8 cellular contexts compared by ENCODE assay signal in genomic region chr22:49960159-49960966, GRCh38. TPM values are rescaled to one million over a fixed set of nuclear protein-coding genes. Genes with fewer than 3 reads are reported as not detected.
DNase-seq lines count a peak whose midpoint lies in the region; ATAC-seq, FAIRE-seq and TF ChIP-seq lines count a peak whose summit lies in the region.

Gene PIM3 (plus strand): TSS chr22:49960772. CDS start chr22:49960948, 176 bp downstream.

- H3K4me3 ChIP-seq in adipocyte (ENCODE audit: low read length) (peak within 1 kb of the TSS; percentile 82), cardiac muscle cell (peak within 1 kb of the TSS; percentile 93), parathyroid adenoma (ENCODE audit: low read depth, low read length) (peak within 1 kb of the TSS; percentile 89), tibial artery (peak within 1 kb of the TSS; percentile 81 to 85)

- peak; percentile 82 for TF ChIP-seq POLR2A in GM12891 (IDR thresholded peaks at IDR 0.05; ENCODE audit: low read depth, low read length)

- H3K79me2 ChIP-seq in parathyroid adenoma = no peaks in the 10 kb centered on the region

- intact Hi-C loops in tibial artery (cut with DNase I; ENCODE audit: low total_unique reads) = loop anchor here (10.0 kb wide), 1 partner anchor 344 kb away; the partner anchor contains the start of gene PLXNB2

- no peaks in the 10 kb centered on the region for H3K9me3 ChIP-seq in adipocyte (ENCODE audit: control insufficient read depth, low read length)
- no peaks in the 10 kb centered on the region for H3K9me3 ChIP-seq in cardiac muscle cell (ENCODE audit: low read depth)
- no peaks in the 10 kb centered on the region for H3K9me3 ChIP-seq in parathyroid adenoma (ENCODE audit: control insufficient read depth, low read length)
- H3K9me3 ChIP-seq in tibial artery = no peaks in the 10 kb centered on the region

- peaks cover 25% of the 10 kb centered on the region for H3K36me3 ChIP-seq in adipocyte (ENCODE audit: control insufficient read depth, insufficient read depth, low read length, severe bottlenecking)
- H3K36me3 ChIP-seq in cardiac muscle cell = peaks cover 11% of the 10 kb centered on the region
- H3K36me3 ChIP-seq in parathyroid adenoma (ENCODE audit: control insufficient read depth, insufficient read depth, low read length) = no peaks in the 10 kb centered on the region
- peaks cover 17 to 35% (median 35%) of the 10 kb centered on the region in 3 donors for H3K36me3 ChIP-seq in tibial artery

- TF ChIP-seq CTCF in cardiac muscle cell (IDR thresholded peaks at IDR 0.05; ENCODE audit: low read depth, low read length) (no peak), parathyroid adenoma (IDR thresholded peaks at IDR 0.05) (no peak), tibial artery (IDR thresholded peaks at IDR 0.05) (no peak)

- DNase-seq in GM12891 (ENCODE audit: insufficient read length, low spot score) (peak; percentile 100), NCI-H1417 treated with DMSO at 0.1 percent for 48 hours (lab: John Stamatoyannopoulos, UW) (peak; percentile 40), T follicular helper cell (ENCODE audit: low read depth) (peak; percentile 80), adipocyte (ENCODE audit: low read depth) (peak; percentile 97), cardiac muscle cell (ENCODE audit: low read depth in 1 of 2, low spot score in 1 of 2) (peak; percentile 97 to 98), tibial artery (peak; percentile 93 to 97)

- H3K27ac ChIP-seq in cardiac muscle cell = peak within 1 kb of the TSS; percentile 99
- H3K27ac ChIP-seq in parathyroid adenoma = peak within 1 kb of the TSS; percentile 61
- peak within 1 kb of the TSS; percentile 88 to 89 for H3K27ac ChIP-seq in tibial artery

- H3K4me2 ChIP-seq in parathyroid adenoma (ENCODE audit: low read length) = peak within 1 kb of the TSS; percentile 84

- H3K27me3 ChIP-seq in adipocyte (replicated peaks; ENCODE audit: control insufficient read depth, insufficient read depth, low read length) (no peaks in the 10 kb centered on the region), cardiac muscle cell (no peaks in the 10 kb centered on the region), parathyroid adenoma (ENCODE audit: control insufficient read depth, insufficient read depth, low read length) (no peaks in the 10 kb centered on the region), tibial artery (no peaks in the 10 kb centered on the region)

- H3K9ac ChIP-seq in adipocyte (ENCODE audit: low read length) (peak within 1 kb of the TSS; percentile 93), parathyroid adenoma (no peak within 1 kb of the TSS)

- FAIRE-seq in GM12891 (lab: Jason Lieb, UNC) = peak; percentile 98

- peak within 1 kb of the TSS; percentile 74 for H2AFZ ChIP-seq in parathyroid adenoma

- ATAC-seq in HG02763 (IDR thresholded peaks at IDR 0.05; ENCODE audit: unreplicated experiment) = peak; percentile 56

- H3K4me1 ChIP-seq in adipocyte (ENCODE audit: control insufficient read depth, insufficient read depth, low read length) (peaks cover 59% of the 10 kb centered on the region), cardiac muscle cell (ENCODE audit: low read depth) (peaks cover 10% of the 10 kb centered on the region), parathyroid adenoma (no peaks in the 10 kb centered on the region), tibial artery (peaks cover 0 to 58% (median 29%) of the 10 kb centered on the region in 4 donors)

TF ChIP-seq in GM12891, 5 proteins besides CTCF, POLR2A, EP300 and RAD21:
- TF ChIP-seq TAF1 (IDR thresholded peaks at IDR 0.05; ENCODE audit: low read depth, low read length) = peak; percentile 89
- peak; percentile 84 for TF ChIP-seq POLR2AphosphoS5 (IDR thresholded peaks at IDR 0.05; ENCODE audit: low read depth, low read length)
- TF ChIP-seq SPI1 (IDR thresholded peaks at IDR 0.05; ENCODE audit: low read depth, low read length) = no peak
- TF ChIP-seq POU2F2 (IDR thresholded peaks at IDR 0.05; ENCODE audit: low read depth, low read length) = peak; percentile 85
- TF ChIP-seq PAX5 (IDR thresholded peaks at IDR 0.05; ENCODE audit: insufficient read depth, low read length, severe bottlenecking) = no peak

RNA-seq across cellular contexts. Expression of gene PIM3, which starts in this region (rescaled TPM):
- 34.2 TPM for polyA plus RNA-seq in GM12891 (2012; ENCODE audit: low read depth, missing spikeins)
- total RNA-seq in cardiac muscle cell = 37.4 and 62.2 TPM in 2 replicates
- polyA plus RNA-seq in cardiac muscle cell = 46.1 and 74.4 TPM in 2 replicates

Comparison
In these comparisons a context has a peak if more than half of its experiments do, and no peak if none do; other contexts are left out.
1. Peak in every context shown above with its lines: DNase-seq, ATAC-seq, H3K4me3 ChIP-seq and H3K27ac ChIP-seq.
2. DNase-seq: peak in every context shown above with its lines; median percentile 100 in GM12891; 98 in cardiac muscle cell; 97 in adipocyte; 95 in tibial artery; 80 in T follicular helper cell; 40 in NCI-H1417 treated with DMSO at 0.1 percent for 48 hours.